In the genomic region with DNA sequence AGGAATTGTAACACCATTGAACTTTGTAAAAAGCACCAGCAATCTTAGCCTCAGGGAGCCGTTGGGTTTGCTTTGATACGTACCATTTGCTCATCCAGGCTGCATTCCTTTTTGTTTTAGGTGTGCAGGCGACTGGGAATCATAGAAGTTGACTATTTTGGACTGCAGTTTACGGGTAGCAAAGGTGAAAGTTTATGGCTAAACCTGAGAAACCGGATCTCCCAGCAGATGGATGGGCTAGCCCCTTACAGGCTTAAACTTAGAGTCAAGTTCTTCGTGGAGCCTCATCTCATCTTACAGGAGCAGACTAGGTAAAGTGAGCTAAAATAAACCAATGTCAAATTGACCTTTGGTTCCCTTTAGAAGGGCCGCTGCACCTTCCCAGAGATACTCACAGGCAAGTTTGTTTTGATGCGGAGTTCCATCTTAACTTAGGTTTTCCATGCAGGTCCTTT, we compare ENCODE assay signal across 8 cellular contexts. TPM values are rescaled to one million over a fixed set of nuclear protein-coding genes. Genes with fewer than 3 reads are reported as not detected.
A peak's percentile ranks its signal among the peaks of the same experiment; 100 is the strongest.
DNase-seq lines count a peak whose midpoint lies in the region; ATAC-seq and TF ChIP-seq lines count a peak whose summit lies in the region.

No MANE protein-coding gene starts in this region.

- DNase-seq in NCI-H748 (lab: John Stamatoyannopoulos, UW; ENCODE audit: unreplicated experiment), result peak; percentile 63
- peak; percentile 19 for DNase-seq in dermis blood vessel endothelial cell
- DNase-seq in natural killer cell, result peak; percentile 21
- no peak for DNase-seq in cortex of kidney (lab: John Stamatoyannopoulos, UW)
- no peak for DNase-seq in effector CD8-positive, alpha-beta T cell (lab: John Stamatoyannopoulos, UW)

- ATAC-seq in GM18870 (IDR thresholded peaks at IDR 0.05; ENCODE audit: unreplicated experiment) (peak; percentile 5), natural killer cell (peak in 1 of 3 donors; percentile 1), GM21786 (IDR thresholded peaks at IDR 0.05; ENCODE audit: unreplicated experiment) (no peak), GM18505 (IDR thresholded peaks at IDR 0.05; ENCODE audit: unreplicated experiment) (no peak)

- peaks cover 46 to 64% of the 10 kb centered on the region in 2 donors for H3K4me1 Mint-ChIP-seq in natural killer cell

- no peaks in the 10 kb centered on the region for H3K9me3 Mint-ChIP-seq in natural killer cell

- intact Hi-C loops in natural killer cell (cut with micrococcal nuclease), result loop anchor here (2.0 to 10.0 kb wide), 4 partner anchors 136 to 882 kb away; a partner anchor contains a TSS

- peaks cover 10% of the 10 kb centered on the region for H3K36me3 Mint-ChIP-seq in natural killer cell

- H3K4me3 Mint-ChIP-seq in natural killer cell, result peak overlapping the region; percentile 97

- no peak for TF ChIP-seq CTCF in natural killer cell (IDR thresholded peaks at IDR 0.05)

- H3K27ac Mint-ChIP-seq in natural killer cell, result peak overlapping the region; percentile 92

- H3K27me3 Mint-ChIP-seq in natural killer cell (ENCODE audit: low read depth in 2 of 2), result no peaks in the 10 kb centered on the region

- TF ChIP-seq POLR2A in GM18505 (IDR thresholded peaks at IDR 0.05; ENCODE audit: borderline replicate concordance, extremely low read depth, insufficient read depth, insufficient read length), result no peak

RNA-seq across cellular contexts. Expression of a gene that starts 1.6 kb away (rescaled TPM):
- total RNA-seq in dermis blood vessel endothelial cell, result 28.4 and 54.8 TPM in 2 replicates
- 100 to 1,000 TPM; 127 to 207 (median 150) TPM for total RNA-seq in natural killer cell

Comparison
In these comparisons a context has a peak if more than half of its experiments do, and no peak if none do; other contexts are left out.
1. DNase-seq: peak in NCI-H748 (single experiment), dermis blood vessel endothelial cell (single experiment) and natural killer cell (single experiment); none in cortex of kidney (single experiment) and effector CD8-positive, alpha-beta T cell (single experiment).